ENCODE assay signal across 1 cellular context in the genomic region with DNA sequence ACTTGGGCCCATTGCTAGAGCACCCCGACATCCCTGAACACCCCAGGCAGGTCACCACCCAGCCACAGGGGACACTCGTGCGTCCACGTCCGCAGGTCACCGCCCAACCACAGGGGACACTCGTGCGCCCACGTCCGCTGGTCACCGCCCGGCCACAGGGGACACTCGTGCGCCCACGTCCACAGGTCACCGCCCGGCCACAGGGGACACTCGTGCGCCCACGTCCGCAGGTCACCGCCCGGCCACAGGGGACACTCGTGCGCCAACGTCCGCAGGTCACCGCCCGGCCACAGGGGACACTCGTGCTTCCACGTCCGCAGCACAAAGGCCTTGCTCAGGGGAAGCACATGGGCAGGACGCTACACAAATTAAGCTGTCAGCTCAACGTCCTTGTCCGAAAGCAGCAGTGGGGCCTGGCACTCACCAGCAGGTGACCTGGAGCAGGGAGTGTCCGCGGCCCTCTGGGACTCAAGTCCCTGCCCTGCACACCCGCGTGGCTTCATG.
TF ChIP-seq lines count a peak whose summit lies in the region.

No MANE protein-coding gene starts in this region.

TF ChIP-seq in K562, 482 proteins besides CTCF, POLR2A, EP300 and RAD21 (continued from another document):
- TF ChIP-seq, protein P1, sequence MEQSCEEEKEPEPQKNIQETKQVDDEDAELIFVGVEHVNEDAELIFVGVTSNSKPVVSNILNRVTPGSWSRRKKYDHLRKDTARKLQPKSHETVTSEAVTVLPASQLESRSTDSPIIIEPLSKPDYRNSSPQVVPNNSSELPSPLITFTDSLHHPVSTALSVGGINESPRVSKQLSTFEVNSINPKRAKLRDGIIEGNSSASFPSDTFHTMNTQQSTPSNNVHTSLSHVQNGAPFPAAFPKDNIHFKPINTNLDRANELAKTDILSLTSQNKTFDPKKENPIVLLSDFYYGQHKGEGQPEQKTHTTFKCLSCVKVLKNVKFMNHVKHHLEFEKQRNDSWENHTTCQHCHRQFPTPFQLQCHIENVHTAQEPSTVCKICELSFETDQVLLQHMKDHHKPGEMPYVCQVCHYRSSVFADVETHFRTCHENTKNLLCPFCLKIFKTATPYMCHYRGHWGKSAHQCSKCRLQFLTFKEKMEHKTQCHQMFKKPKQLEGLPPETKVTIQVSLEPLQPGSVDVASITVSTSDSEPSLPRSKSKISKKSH (CRISPR knock-in tag; IDR thresholded peaks at IDR 0.05) = no peak
- TF ChIP-seq NFYB (IDR thresholded peaks at IDR 0.05; ENCODE audit: extremely low read depth, insufficient read length) (no peak), ZFP30 (CRISPR knock-in tag; IDR thresholded peaks at IDR 0.05; ENCODE audit: borderline replicate concordance) (no peak), PTBP1 (IDR thresholded peaks at IDR 0.05; ENCODE audit: low read depth, low read length) (no peak), NCOA4 (IDR thresholded peaks at IDR 0.05; ENCODE audit: partially characterized antibody) (no peak), POLR2H (tag; IDR thresholded peaks at IDR 0.05; ENCODE audit: low read depth) (no peak), HDAC3 (IDR thresholded peaks at IDR 0.05; ENCODE audit: borderline replicate concordance, partially characterized antibody) (no peak), MCM5 (IDR thresholded peaks at IDR 0.05; ENCODE audit: low read depth) (no peak), MCM2 (IDR thresholded peaks at IDR 0.05; ENCODE audit: low read depth) (no peak), POLR3A (IDR thresholded peaks at IDR 0.05; ENCODE audit: borderline replicate concordance, extremely low read depth, insufficient read depth, insufficient read length) (no peak), TEAD4 (IDR thresholded peaks at IDR 0.05; ENCODE audit: low read length) (no peak), TEAD4 (CRISPR knock-in tag; IDR thresholded peaks at IDR 0.05; ENCODE audit: borderline replicate concordance) (no peak), PHF20 (IDR thresholded peaks at IDR 0.05; ENCODE audit: partially characterized antibody) (no peak), MCM7 (IDR thresholded peaks at IDR 0.05) (no peak), ELF4 (CRISPR knock-in tag; IDR thresholded peaks at IDR 0.05) (no peak), ZNF140 (CRISPR knock-in tag; IDR thresholded peaks at IDR 0.05) (no peak), HOXB6 (CRISPR knock-in tag; IDR thresholded peaks at IDR 0.05; ENCODE audit: borderline replicate concordance) (no peak), BACH1 (tag; IDR thresholded peaks at IDR 0.05) (no peak), SUPT5H (IDR thresholded peaks at IDR 0.05) (no peak), ZNF830 (CRISPR knock-in tag; IDR thresholded peaks at IDR 0.05) (no peak), ZNF75A (CRISPR knock-in tag; IDR thresholded peaks at IDR 0.05) (no peak), ZNF197 (CRISPR knock-in tag; IDR thresholded peaks at IDR 0.05; ENCODE audit: low read depth) (no peak), NFATC3 (IDR thresholded peaks at IDR 0.05) (no peak), CHCHD3 (CRISPR knock-in tag; IDR thresholded peaks at IDR 0.05) (no peak), HNRNPUL1 (IDR thresholded peaks at IDR 0.05; ENCODE audit: low read length) (no peak), ARID2 (IDR thresholded peaks at IDR 0.05) (no peak), RBM34 (IDR thresholded peaks at IDR 0.05; ENCODE audit: borderline replicate concordance, insufficient read depth, low read length) (no peak), HNRNPLL (IDR thresholded peaks at IDR 0.05; ENCODE audit: low read depth, low read length, poor library complexity, severe bottlenecking) (no peak), ZNF124 (CRISPR knock-in tag; IDR thresholded peaks at IDR 0.05) (no peak), HCFC1 (IDR thresholded peaks at IDR 0.05; ENCODE audit: low read depth, low read length) (peak; percentile 44), XRCC5 (IDR thresholded peaks at IDR 0.05; ENCODE audit: low read depth, low read length) (0 out of 2 replicates have a peak, but pooled peaks have one; percentile 68), ADNP (tag; IDR thresholded peaks at IDR 0.05) (no peak), ZFP36 (IDR thresholded peaks at IDR 0.05; ENCODE audit: low read depth, low read length, partially characterized antibody) (no peak), PTRF (tag; IDR thresholded peaks at IDR 0.05) (no peak)
- TF ChIP-seq, protein P2, sequence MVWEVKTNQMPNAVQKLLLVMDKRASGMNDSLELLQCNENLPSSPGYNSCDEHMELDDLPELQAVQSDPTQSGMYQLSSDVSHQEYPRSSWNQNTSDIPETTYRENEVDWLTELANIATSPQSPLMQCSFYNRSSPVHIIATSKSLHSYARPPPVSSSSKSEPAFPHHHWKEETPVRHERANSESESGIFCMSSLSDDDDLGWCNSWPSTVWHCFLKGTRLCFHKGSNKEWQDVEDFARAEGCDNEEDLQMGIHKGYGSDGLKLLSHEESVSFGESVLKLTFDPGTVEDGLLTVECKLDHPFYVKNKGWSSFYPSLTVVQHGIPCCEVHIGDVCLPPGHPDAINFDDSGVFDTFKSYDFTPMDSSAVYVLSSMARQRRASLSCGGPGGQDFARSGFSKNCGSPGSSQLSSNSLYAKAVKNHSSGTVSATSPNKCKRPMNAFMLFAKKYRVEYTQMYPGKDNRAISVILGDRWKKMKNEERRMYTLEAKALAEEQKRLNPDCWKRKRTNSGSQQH (CRISPR knock-in tag; IDR thresholded peaks at IDR 0.05) = no peak
- TF ChIP-seq, protein P3, sequence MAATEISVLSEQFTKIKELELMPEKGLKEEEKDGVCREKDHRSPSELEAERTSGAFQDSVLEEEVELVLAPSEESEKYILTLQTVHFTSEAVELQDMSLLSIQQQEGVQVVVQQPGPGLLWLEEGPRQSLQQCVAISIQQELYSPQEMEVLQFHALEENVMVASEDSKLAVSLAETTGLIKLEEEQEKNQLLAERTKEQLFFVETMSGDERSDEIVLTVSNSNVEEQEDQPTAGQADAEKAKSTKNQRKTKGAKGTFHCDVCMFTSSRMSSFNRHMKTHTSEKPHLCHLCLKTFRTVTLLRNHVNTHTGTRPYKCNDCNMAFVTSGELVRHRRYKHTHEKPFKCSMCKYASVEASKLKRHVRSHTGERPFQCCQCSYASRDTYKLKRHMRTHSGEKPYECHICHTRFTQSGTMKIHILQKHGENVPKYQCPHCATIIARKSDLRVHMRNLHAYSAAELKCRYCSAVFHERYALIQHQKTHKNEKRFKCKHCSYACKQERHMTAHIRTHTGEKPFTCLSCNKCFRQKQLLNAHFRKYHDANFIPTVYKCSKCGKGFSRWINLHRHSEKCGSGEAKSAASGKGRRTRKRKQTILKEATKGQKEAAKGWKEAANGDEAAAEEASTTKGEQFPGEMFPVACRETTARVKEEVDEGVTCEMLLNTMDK (IDR thresholded peaks at IDR 0.05; ENCODE audit: borderline replicate concordance, insufficient read depth, low read depth, low read length, poor library complexity, severe bottlenecking) = peak; percentile 48
- TF ChIP-seq, protein P4, sequence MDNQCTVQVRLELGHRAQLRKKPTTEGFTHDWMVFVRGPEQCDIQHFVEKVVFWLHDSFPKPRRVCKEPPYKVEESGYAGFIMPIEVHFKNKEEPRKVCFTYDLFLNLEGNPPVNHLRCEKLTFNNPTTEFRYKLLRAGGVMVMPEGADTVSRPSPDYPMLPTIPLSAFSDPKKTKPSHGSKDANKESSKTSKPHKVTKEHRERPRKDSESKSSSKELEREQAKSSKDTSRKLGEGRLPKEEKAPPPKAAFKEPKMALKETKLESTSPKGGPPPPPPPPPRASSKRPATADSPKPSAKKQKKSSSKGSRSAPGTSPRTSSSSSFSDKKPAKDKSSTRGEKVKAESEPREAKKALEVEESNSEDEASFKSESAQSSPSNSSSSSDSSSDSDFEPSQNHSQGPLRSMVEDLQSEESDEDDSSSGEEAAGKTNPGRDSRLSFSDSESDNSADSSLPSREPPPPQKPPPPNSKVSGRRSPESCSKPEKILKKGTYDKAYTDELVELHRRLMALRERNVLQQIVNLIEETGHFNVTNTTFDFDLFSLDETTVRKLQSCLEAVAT (IDR thresholded peaks at IDR 0.05) = 0 out of 4 replicates have a peak, but pooled peaks of 1 of the 2 experiments have one; percentile 50
- TF ChIP-seq, protein P5, sequence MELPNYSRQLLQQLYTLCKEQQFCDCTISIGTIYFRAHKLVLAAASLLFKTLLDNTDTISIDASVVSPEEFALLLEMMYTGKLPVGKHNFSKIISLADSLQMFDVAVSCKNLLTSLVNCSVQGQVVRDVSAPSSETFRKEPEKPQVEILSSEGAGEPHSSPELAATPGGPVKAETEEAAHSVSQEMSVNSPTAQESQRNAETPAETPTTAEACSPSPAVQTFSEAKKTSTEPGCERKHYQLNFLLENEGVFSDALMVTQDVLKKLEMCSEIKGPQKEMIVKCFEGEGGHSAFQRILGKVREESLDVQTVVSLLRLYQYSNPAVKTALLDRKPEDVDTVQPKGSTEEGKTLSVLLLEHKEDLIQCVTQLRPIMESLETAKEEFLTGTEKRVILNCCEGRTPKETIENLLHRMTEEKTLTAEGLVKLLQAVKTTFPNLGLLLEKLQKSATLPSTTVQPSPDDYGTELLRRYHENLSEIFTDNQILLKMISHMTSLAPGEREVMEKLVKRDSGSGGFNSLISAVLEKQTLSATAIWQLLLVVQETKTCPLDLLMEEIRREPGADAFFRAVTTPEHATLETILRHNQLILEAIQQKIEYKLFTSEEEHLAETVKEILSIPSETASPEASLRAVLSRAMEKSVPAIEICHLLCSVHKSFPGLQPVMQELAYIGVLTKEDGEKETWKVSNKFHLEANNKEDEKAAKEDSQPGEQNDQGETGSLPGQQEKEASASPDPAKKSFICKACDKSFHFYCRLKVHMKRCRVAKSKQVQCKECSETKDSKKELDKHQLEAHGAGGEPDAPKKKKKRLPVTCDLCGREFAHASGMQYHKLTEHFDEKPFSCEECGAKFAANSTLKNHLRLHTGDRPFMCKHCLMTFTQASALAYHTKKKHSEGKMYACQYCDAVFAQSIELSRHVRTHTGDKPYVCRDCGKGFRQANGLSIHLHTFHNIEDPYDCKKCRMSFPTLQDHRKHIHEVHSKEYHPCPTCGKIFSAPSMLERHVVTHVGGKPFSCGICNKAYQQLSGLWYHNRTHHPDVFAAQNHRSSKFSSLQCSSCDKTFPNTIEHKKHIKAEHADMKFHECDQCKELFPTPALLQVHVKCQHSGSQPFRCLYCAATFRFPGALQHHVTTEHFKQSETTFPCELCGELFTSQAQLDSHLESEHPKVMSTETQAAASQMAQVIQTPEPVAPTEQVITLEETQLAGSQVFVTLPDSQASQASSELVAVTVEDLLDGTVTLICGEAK (IDR thresholded peaks at IDR 0.05) = no peak
- TF ChIP-seq, protein P5 (CRISPR knock-in tag; IDR thresholded peaks at IDR 0.05) = 0 out of 2 replicates have a peak, but pooled peaks have one; percentile 19
- TF ChIP-seq, protein P6, sequence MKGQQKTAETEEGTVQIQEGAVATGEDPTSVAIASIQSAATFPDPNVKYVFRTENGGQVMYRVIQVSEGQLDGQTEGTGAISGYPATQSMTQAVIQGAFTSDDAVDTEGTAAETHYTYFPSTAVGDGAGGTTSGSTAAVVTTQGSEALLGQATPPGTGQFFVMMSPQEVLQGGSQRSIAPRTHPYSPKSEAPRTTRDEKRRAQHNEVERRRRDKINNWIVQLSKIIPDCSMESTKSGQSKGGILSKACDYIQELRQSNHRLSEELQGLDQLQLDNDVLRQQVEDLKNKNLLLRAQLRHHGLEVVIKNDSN (CRISPR knock-in tag; IDR thresholded peaks at IDR 0.05) = peak; percentile 72
- TF ChIP-seq, protein P7, sequence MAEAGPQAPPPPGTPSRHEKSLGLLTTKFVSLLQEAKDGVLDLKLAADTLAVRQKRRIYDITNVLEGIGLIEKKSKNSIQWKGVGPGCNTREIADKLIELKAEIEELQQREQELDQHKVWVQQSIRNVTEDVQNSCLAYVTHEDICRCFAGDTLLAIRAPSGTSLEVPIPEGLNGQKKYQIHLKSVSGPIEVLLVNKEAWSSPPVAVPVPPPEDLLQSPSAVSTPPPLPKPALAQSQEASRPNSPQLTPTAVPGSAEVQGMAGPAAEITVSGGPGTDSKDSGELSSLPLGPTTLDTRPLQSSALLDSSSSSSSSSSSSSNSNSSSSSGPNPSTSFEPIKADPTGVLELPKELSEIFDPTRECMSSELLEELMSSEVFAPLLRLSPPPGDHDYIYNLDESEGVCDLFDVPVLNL (CRISPR knock-in tag; IDR thresholded peaks at IDR 0.05; ENCODE audit: low read depth) = no peak
- TF ChIP-seq, protein P8, sequence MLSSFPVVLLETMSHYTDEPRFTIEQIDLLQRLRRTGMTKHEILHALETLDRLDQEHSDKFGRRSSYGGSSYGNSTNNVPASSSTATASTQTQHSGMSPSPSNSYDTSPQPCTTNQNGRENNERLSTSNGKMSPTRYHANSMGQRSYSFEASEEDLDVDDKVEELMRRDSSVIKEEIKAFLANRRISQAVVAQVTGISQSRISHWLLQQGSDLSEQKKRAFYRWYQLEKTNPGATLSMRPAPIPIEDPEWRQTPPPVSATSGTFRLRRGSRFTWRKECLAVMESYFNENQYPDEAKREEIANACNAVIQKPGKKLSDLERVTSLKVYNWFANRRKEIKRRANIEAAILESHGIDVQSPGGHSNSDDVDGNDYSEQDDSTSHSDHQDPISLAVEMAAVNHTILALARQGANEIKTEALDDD (IDR thresholded peaks at IDR 0.05) = no peak
